Comparison of ENCODE assay signal across 8 cellular contexts in the genomic region with DNA sequence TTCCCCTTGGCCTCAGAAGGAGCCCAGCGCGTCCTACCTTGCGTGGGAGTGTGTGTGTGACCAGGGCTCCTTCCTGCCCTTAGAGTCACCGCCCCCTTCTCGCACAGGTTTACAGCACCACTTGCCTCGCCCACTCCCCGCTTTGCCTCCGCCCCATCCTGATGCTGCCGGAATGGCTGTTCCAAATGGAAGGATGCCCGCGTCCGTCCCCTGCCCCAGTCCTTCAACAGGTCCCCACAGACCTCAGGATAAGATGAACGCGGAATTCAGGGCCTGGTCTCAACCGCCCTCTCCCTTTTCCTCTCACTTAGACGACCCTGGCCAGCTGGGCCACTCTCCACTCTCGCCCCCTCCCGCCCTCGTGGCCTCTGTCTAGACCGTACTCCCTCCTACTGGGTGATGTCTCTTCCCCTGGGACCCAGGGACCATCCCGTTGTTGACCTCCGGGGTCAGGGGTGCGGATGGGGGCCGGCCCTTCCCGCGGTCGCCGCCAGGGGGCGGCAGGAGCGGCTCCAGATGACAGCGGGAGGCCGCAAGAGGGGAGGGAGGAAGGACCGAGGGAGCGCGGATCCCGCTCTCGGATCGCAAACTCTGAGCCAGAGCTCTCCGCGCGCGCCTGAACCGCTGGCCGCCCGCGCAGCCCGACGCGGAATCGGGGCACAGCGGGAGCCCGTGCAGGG. TPM values are rescaled to one million over a fixed set of nuclear protein-coding genes. Genes with fewer than 3 reads are reported as not detected.
A peak's percentile ranks its signal among the peaks of the same experiment; 100 is the strongest.
DNase-seq lines count a peak whose midpoint lies in the region; ATAC-seq, FAIRE-seq and TF ChIP-seq lines count a peak whose summit lies in the region.

A gene (plus strand): TSS at position 585 of the 680 bp plus-strand sequence.

- H3K36me3 Mint-ChIP-seq in activated naive CD8-positive, alpha-beta T cell: no peaks in the 10 kb centered on the region

- peak within 1 kb of the TSS; percentile 76 for H3K4me3 ChIP-seq in BLaER1
- peak within 1 kb of the TSS; percentile 48 to 91 for H3K4me3 ChIP-seq in aorta (ENCODE audit: low read length in 2 of 2)

- CTCF ChIA-PET in RWPE1 (lab: Yijun Ruan, JAX): interaction anchor here (0.6 to 2.4 kb wide), 13 partner anchors 29 to 964 kb away, joined by 3 to 9 read pairs (median 4); no protein-coding TSS in a partner anchor

- DNase-seq in HTR-8/SVneo (ENCODE audit: insufficient read length, low spot score) (peak; percentile 92), RWPE1 (ENCODE audit: low spot score) (peak; percentile 94), Right ventricle myocardium inferior (ENCODE audit: missing footprints) (peak; percentile 76), posterior vena cava (ENCODE audit: low spot score) (peak; percentile 87), aorta (peak; percentile 75 to 92)

- H3K27ac ChIP-seq in BLaER1 (no peak within 1 kb of the TSS), RWPE1 (peak within 1 kb of the TSS; percentile 88), aorta (ENCODE audit: low read depth in 1 of 2, low read length in 2 of 2) (peak within 1 kb of the TSS; percentile 82 to 83)

- intact Hi-C loops in Right ventricle myocardium inferior (cut with DNase I) (loop anchor here (2.0 to 10.0 kb wide), 8 partner anchors 52 to 690 kb away; no protein-coding TSS in a partner anchor), posterior vena cava (cut with DNase I) (loop anchor here in 1 of 2 donors (2.0 to 5.0 kb wide), 2 partner anchors 162 to 326 kb away; no protein-coding TSS in a partner anchor), aorta (cut with DNase I) (loop anchor here (5.0 to 10.0 kb wide), 7 partner anchors 102 to 272 kb away; no protein-coding TSS in a partner anchor)

- peak within 1 kb of the TSS; percentile 48; the same call in 1 of the 2 replicates for H3K9ac ChIP-seq in BLaER1

- no peaks in the 10 kb centered on the region for H3K9me3 ChIP-seq in BLaER1
- no peaks in the 10 kb centered on the region for H3K9me3 ChIP-seq in aorta (ENCODE audit: control insufficient read depth, low read length)

- H3K27me3 ChIP-seq in BLaER1 (peaks cover 33% of the 10 kb centered on the region), aorta (ENCODE audit: control insufficient read depth in 1 of 2, insufficient read depth in 2 of 2, low read length in 1 of 2) (no peaks in the 10 kb centered on the region)

- peaks cover 32% of the 10 kb centered on the region for H3K27me3 Mint-ChIP-seq in activated naive CD8-positive, alpha-beta T cell

- WGBS in aorta, 2 donors: 21 to 28% methylated on average over 38 to 52 of the region's 52 CpGs

- POLR2A ChIA-PET in RWPE1 (lab: Yijun Ruan, JAX; ENCODE audit: low non-redundant PET): interaction anchor here (0.5 kb wide), 1 partner anchor 140 kb away, joined by 5 read pairs; no protein-coding TSS in a partner anchor

- H4K20me1 ChIP-seq in BLaER1: peaks cover 13% of the 10 kb centered on the region; the same call in 1 of the 2 replicates

- TF ChIP-seq CTCF in RWPE1 (conservative IDR thresholded peaks at IDR 0.05; ENCODE audit: low read depth): peak; percentile 99

- H3K36me3 ChIP-seq in BLaER1: no peaks in the 10 kb centered on the region
- H3K36me3 ChIP-seq in aorta (ENCODE audit: control insufficient read depth in 1 of 2, insufficient read depth in 2 of 2, low read length in 1 of 2): no peaks in the 10 kb centered on the region

- peaks cover 32% of the 10 kb centered on the region for H3K4me1 ChIP-seq in BLaER1
- peaks cover 0 to 1% of the 10 kb centered on the region in 2 donors for H3K4me1 ChIP-seq in aorta (ENCODE audit: control insufficient read depth in 1 of 2, insufficient read depth in 2 of 2, low read length in 2 of 2)

- H3K9me3 Mint-ChIP-seq in activated naive CD8-positive, alpha-beta T cell (ENCODE audit: low read depth): no peaks in the 10 kb centered on the region

- ATAC-seq in GM19397 (IDR thresholded peaks at IDR 0.05; ENCODE audit: unreplicated experiment) (peak; percentile 81), Right ventricle myocardium inferior (peak; percentile 64), aorta (ENCODE audit: low FRiP score) (peak; percentile 84)

- H3K4me2 ChIP-seq in BLaER1: peak within 1 kb of the TSS; percentile 97

- peak; percentile 84 for FAIRE-seq in HTR-8/SVneo (lab: Jason Lieb, UNC)

- H3K4me1 Mint-ChIP-seq in activated naive CD8-positive, alpha-beta T cell (ENCODE audit: low read depth): peaks cover 7% of the 10 kb centered on the region

- H3K27ac Mint-ChIP-seq in activated naive CD8-positive, alpha-beta T cell: no peak within 1 kb of the TSS

- peak within 1 kb of the TSS; percentile 73 for H3K4me3 Mint-ChIP-seq in activated naive CD8-positive, alpha-beta T cell

RNA-seq across cellular contexts. Expression of the gene that starts here (rescaled TPM):
- total RNA-seq in Right ventricle myocardium inferior (73.1 TPM), posterior vena cava (10 to 100 TPM; 16.3 to 18.8 TPM), aorta (100 to 1,000 TPM in 1 of 2 donors, 10 to 100 TPM in 1; 53.8 to 143 TPM)
- polyA plus RNA-seq in aorta: 1 to 10 TPM; 6.3 to 6.9 TPM
